Comparison of ENCODE assay signal across 9 cellular contexts in the genomic region with DNA sequence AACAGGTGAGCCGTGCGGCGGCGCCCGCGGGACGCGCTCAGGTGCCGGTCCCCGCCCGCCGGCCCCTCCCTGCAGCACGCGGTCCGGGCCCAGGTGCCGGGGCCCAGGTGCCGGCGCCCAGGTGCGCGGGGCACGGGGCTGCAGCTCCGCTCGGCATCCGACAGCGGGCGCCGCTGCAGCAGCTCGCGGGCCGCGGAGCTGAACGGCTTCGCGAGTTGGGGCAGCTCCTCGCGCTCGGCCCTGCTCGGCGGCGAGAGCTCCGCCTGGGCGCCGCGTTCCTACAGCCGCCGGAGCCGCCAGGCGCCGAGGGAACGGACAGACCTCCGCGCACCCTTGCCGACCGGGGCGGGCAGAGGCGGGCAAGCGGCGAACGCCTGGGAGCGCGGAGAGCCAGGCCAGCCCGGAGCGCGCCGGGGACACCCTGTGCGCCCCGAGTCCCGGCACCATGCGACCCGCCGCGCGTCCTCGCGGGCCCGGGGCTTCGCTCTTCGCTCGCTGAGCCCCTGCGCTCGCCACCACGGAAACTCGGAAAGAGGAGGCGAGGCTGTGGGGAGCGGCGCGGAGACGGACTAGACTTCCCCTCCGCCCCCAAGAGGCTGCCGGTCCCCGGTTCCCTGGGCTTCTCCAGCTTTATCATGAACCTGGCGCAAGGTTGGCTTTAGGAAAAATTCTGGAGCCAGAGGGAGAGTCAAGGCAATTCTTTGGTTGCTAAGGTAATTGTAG. TPM values are rescaled to one million over a fixed set of nuclear protein-coding genes. Genes with fewer than 3 reads are reported as not detected.
DNase-seq lines count a peak whose midpoint lies in the region; ATAC-seq and FAIRE-seq lines count a peak whose summit lies in the region.
"Had no signal": no experiment of that assay in that cellular context is flagged by ENCODE, and none has a peak within 500 bp of the region (broad histone marks: within the 10 kb centered on the region; RNA-seq: fewer than 3 reads in every experiment).

A gene (plus strand): TSS at position 201 of the 723 bp plus-strand sequence.

- H3K9me3 ChIP-seq in iPS DF 6.9 (ENCODE audit: control insufficient read depth, insufficient read depth, low read length), result no peaks in the 10 kb centered on the region
- H3K9me3 ChIP-seq in small intestine (ENCODE audit: control insufficient read depth, low read depth), result no peaks in the 10 kb centered on the region

- H3K36me3 Mint-ChIP-seq in activated naive CD8-positive, alpha-beta T cell treated with anti-CD3 and anti-CD28 coated beads, Interleukin-2, amount 10 ng/mL, durations not matched to agents 7 days and 5 days, result no peaks in the 10 kb centered on the region

- no peak within 1 kb of the TSS for H3K27ac Mint-ChIP-seq in activated naive CD8-positive, alpha-beta T cell treated with anti-CD3 and anti-CD28 coated beads, Interleukin-2, amount 10 ng/mL, durations not matched to agents 7 days and 5 days

- H3K4me1 Mint-ChIP-seq in activated naive CD8-positive, alpha-beta T cell treated with anti-CD3 and anti-CD28 coated beads, Interleukin-2, amount 10 ng/mL, durations not matched to agents 7 days and 5 days, result peaks cover 11% of the 10 kb centered on the region

- H3K4me3 Mint-ChIP-seq in activated naive CD8-positive, alpha-beta T cell treated with anti-CD3 and anti-CD28 coated beads, Interleukin-2, amount 10 ng/mL, durations not matched to agents 7 days and 5 days, result peak within 1 kb of the TSS; percentile 65

- WGBS in iPS DF 6.9 (ENCODE audit: insufficient coverage, insufficient read length), result no CpG with 5 or more reads among the region's 92 CpGs
- WGBS in small intestine, 3 donors, result 1 to 2% (median 2%) methylated on average over 54 to 92 of the region's 92 CpGs

- H3K36me3 ChIP-seq in iPS DF 6.9 (ENCODE audit: control insufficient read depth, insufficient read depth, low read length) (no peaks in the 10 kb centered on the region), small intestine (ENCODE audit: control insufficient read depth in 2 of 2, insufficient read depth in 2 of 2, low read length in 2 of 2) (no peaks in the 10 kb centered on the region)

- no peaks in the 10 kb centered on the region for H3K9me3 Mint-ChIP-seq in activated naive CD8-positive, alpha-beta T cell treated with anti-CD3 and anti-CD28 coated beads, Interleukin-2, amount 10 ng/mL, durations not matched to agents 7 days and 5 days

- peak; percentile 27 for DNase-seq in NCI-H2227 (lab: John Stamatoyannopoulos, UW; ENCODE audit: unreplicated experiment)
- no peak for DNase-seq in NCI-H2227 treated with DMSO at 0.1 percent for 48 hours (lab: John Stamatoyannopoulos, UW)
- DNase-seq in NCI-H1105 (lab: John Stamatoyannopoulos, UW), result peak; percentile 62
- peak; percentile 62 for DNase-seq in activated naive CD8-positive, alpha-beta T cell treated with anti-CD3 and anti-CD28 coated beads, Interleukin-2, amount 10 ng/mL, durations not matched to agents 7 days and 5 days
- DNase-seq in iPS DF 6.9 (ENCODE audit: low read depth, low spot score), result peak; percentile 55
- peak; percentile 49 for DNase-seq in small intestine
- no peak for DNase-seq in AG08395 (ENCODE audit: low spot score)

- POLR2A ChIA-PET in activated naive CD8-positive, alpha-beta T cell treated with anti-CD3 and anti-CD28 coated beads, Interleukin-2, amount 10 ng/mL, durations not matched to agents 7 days and 5 days (lab: Charles Lee), result no interaction called here

- FAIRE-seq in small intestine (lab: Jason Lieb, UNC), result no peak
- FAIRE-seq: TTC549 had no signal

- peaks cover 62% of the 10 kb centered on the region for H3K27me3 Mint-ChIP-seq in activated naive CD8-positive, alpha-beta T cell treated with anti-CD3 and anti-CD28 coated beads, Interleukin-2, amount 10 ng/mL, durations not matched to agents 7 days and 5 days

- H3K27me3 ChIP-seq in iPS DF 6.9 (ENCODE audit: control insufficient read depth, insufficient read depth, low read length), result peaks cover 17% of the 10 kb centered on the region; the same call in 1 of the 2 replicates
- H3K27me3 ChIP-seq in small intestine (ENCODE audit: control insufficient read depth in 2 of 2, insufficient read depth in 2 of 2, low read length in 2 of 2), result peaks cover 0 to 10% of the 10 kb centered on the region in 2 donors

- H3K4me1 ChIP-seq in iPS DF 6.9 (ENCODE audit: control insufficient read depth, insufficient read depth, low read length) (0 out of 2 replicates have a peak, but pooled peaks cover 1% of the 10 kb centered on the region), small intestine (ENCODE audit: control insufficient read depth in 2 of 2, insufficient read depth in 1 of 2, low read depth in 1 of 2, low read length in 1 of 2) (no peaks in the 10 kb centered on the region)

- H3K4me3 ChIP-seq in iPS DF 6.9 (ENCODE audit: low read length) (peak within 1 kb of the TSS; percentile 55), small intestine (ENCODE audit: low read depth in 1 of 2, low read length in 2 of 2) (peak within 1 kb of the TSS in 1 of 2 donors; percentile 20)

- ATAC-seq in activated naive CD8-positive, alpha-beta T cell treated with anti-CD3 and anti-CD28 coated beads, Interleukin-2, amount 10 ng/mL, durations not matched to agents 7 days and 5 days (ENCODE audit: low read depth), result peak; percentile 61
- no peak for ATAC-seq in GM19328 (IDR thresholded peaks at IDR 0.05; ENCODE audit: unreplicated experiment)

- H3K27ac ChIP-seq in iPS DF 6.9 (ENCODE audit: low read length), result no peak within 1 kb of the TSS
- no peak within 1 kb of the TSS for H3K27ac ChIP-seq in small intestine (ENCODE audit: low read depth in 1 of 2, low read length in 1 of 2)

RNA-seq across cellular contexts. Expression of the gene that starts here (rescaled TPM):
- under 1 TPM in 1 of 2 experiments, not detected in 1; 0.08 TPM for total RNA-seq in activated naive CD8-positive, alpha-beta T cell treated with anti-CD3 and anti-CD28 coated beads, Interleukin-2, amount 10 ng/mL, durations not matched to agents 7 days and 5 days
- under 1 TPM in 2 of 3 donors, not detected in 1; 0.54 to 0.58 TPM for polyA plus RNA-seq in small intestine

Comparison
In these comparisons a context has a peak if more than half of its experiments do, and no peak if none do; other contexts are left out.
1. DNase-seq: peak in NCI-H2227 (single experiment), NCI-H1105 (single experiment) and iPS DF 6.9 (single experiment); none in NCI-H2227 treated with DMSO at 0.1 percent for 48 hours (single experiment) and AG08395 (single experiment).
2. Peak in DNase-seq and ATAC-seq in activated naive CD8-positive, alpha-beta T cell treated with anti-CD3 and anti-CD28 coated beads, Interleukin-2, amount 10 ng/mL, durations not matched to agents 7 days and 5 days; RNA of the gene not detected or under 1 TPM.
3. Peak in DNase-seq in small intestine; RNA of the gene not detected or under 1 TPM.